ENCODE assay signal across 9 cellular contexts in genomic region chr9:113463418-113464285, GRCh38. TPM values are rescaled to one million over a fixed set of nuclear protein-coding genes. Genes with fewer than 3 reads are reported as not detected.
A peak's percentile ranks its signal among the peaks of the same experiment; 100 is the strongest.
DNase-seq lines count a peak whose midpoint lies in the region; ATAC-seq, FAIRE-seq and TF ChIP-seq lines count a peak whose summit lies in the region.
"Had no signal": no experiment of that assay in that cellular context is flagged by ENCODE, and none has a peak within 500 bp of the region (broad histone marks: within the 10 kb centered on the region; RNA-seq: fewer than 3 reads in every experiment).

Gene RGS3, plus strand, starts transcription at chr9:113463727. Its CDS starts 76 bp downstream, at chr9:113463803.

- no peak for TF ChIP-seq CTCF in activated CD8-positive, alpha-beta T cell treated with anti-CD3 and anti-CD28 coated beads for 36 hours (IDR thresholded peaks at IDR 0.05)
- TF ChIP-seq CTCF in heart left ventricle (IDR thresholded peaks at IDR 0.05) (peak in 3 of 12 donors; percentile 13 to 36 (median 27)), pancreas (IDR thresholded peaks at IDR 0.05) (no peak)

- CTCF ChIA-PET in activated CD8-positive, alpha-beta T cell treated with anti-CD3 and anti-CD28 coated beads for 36 hours (lab: Charles Lee) = no interaction called here

- no peaks in the 10 kb centered on the region for H3K27me3 Mint-ChIP-seq in activated CD8-positive, alpha-beta T cell treated with anti-CD3 and anti-CD28 coated beads for 36 hours

- H3K36me3 ChIP-seq in heart left ventricle (no peaks in the 10 kb centered on the region), pancreas (no peaks in the 10 kb centered on the region)

- H3K4me3 Mint-ChIP-seq in activated CD8-positive, alpha-beta T cell treated with anti-CD3 and anti-CD28 coated beads for 36 hours = no peak within 1 kb of the TSS

- peak; percentile 83 for DNase-seq in COR-L47 (lab: John Stamatoyannopoulos, UW)
- DNase-seq in NCI-H1417 (lab: John Stamatoyannopoulos, UW) = peak; percentile 81 to 92 (median 90)
- DNase-seq in activated CD8-positive, alpha-beta T cell treated with anti-CD3 and anti-CD28 coated beads for 36 hours = no peak
- peak; percentile 73 to 83 (median 77) for DNase-seq in heart left ventricle
- DNase-seq in pancreas = peak; percentile 74 to 93 (median 80)

- ATAC-seq in activated CD8-positive, alpha-beta T cell treated with anti-CD3 and anti-CD28 coated beads for 36 hours = no peak
- peak; percentile 94 to 97 (median 94) for ATAC-seq in heart left ventricle
- ATAC-seq in pancreas = peak; percentile 92 to 96 (median 94)
- ATAC-seq in GM18519 (IDR thresholded peaks at IDR 0.05; ENCODE audit: low FRiP score, unreplicated experiment) = no peak
- ATAC-seq in HG03469 (IDR thresholded peaks at IDR 0.05; ENCODE audit: unreplicated experiment) = no peak
- ATAC-seq in HG03439 (IDR thresholded peaks at IDR 0.05; ENCODE audit: unreplicated experiment) = no peak

- H3K27ac ChIP-seq in heart left ventricle (peak within 1 kb of the TSS in 11 of 12 donors; percentile 33 to 93 (median 85)), pancreas (peak within 1 kb of the TSS; percentile 58 to 93 (median 86))
- H3K27ac ChIP-seq: epithelial cell of prostate had no signal

- H3K4me1 ChIP-seq in heart left ventricle (peaks cover 0 to 20% (median 0%) of the 10 kb centered on the region in 12 donors), pancreas (peaks cover 5 to 10% (median 9%) of the 10 kb centered on the region in 3 donors)

- no peaks in the 10 kb centered on the region for H3K9me3 ChIP-seq in heart left ventricle
- H3K9me3 ChIP-seq in pancreas = no peaks in the 10 kb centered on the region

- H3K9me3 Mint-ChIP-seq in activated CD8-positive, alpha-beta T cell treated with anti-CD3 and anti-CD28 coated beads for 36 hours = peaks cover 2% of the 10 kb centered on the region

- 15 to 33% (median 28%) methylated on average over 10 to 55 of the region's 55 CpGs for WGBS in heart left ventricle, 4 donors
- WGBS in pancreas, 2 donors = 9 to 12% methylated on average over 44 to 55 of the region's 55 CpGs

- POLR2A ChIA-PET in activated CD8-positive, alpha-beta T cell treated with anti-CD3 and anti-CD28 coated beads for 36 hours (lab: Charles Lee) = interaction anchor here (1.4 kb wide), 1 partner anchor 10 kb away, joined by 4 read pairs; no protein-coding TSS in a partner anchor

- intact Hi-C loops in activated CD8-positive, alpha-beta T cell treated with anti-CD3 and anti-CD28 coated beads for 36 hours (cut with micrococcal nuclease) = no loop called here
- intact Hi-C loops in heart left ventricle (cut with DNase I) (no loop called here), pancreas (cut with DNase I) (no loop called here)

- peaks cover 3% of the 10 kb centered on the region for H3K4me1 Mint-ChIP-seq in activated CD8-positive, alpha-beta T cell treated with anti-CD3 and anti-CD28 coated beads for 36 hours (ENCODE audit: low read depth)

- peak within 1 kb of the TSS in 11 of 12 donors; percentile 32 to 70 (median 54) for H3K4me3 ChIP-seq in heart left ventricle
- peak within 1 kb of the TSS; percentile 42 to 69 (median 52) for H3K4me3 ChIP-seq in pancreas

- no peaks in the 10 kb centered on the region for H3K36me3 Mint-ChIP-seq in activated CD8-positive, alpha-beta T cell treated with anti-CD3 and anti-CD28 coated beads for 36 hours (ENCODE audit: low read depth)

- TF ChIP-seq POLR2A in heart left ventricle (IDR thresholded peaks at IDR 0.05) = peak; percentile 11 to 42

- no peak for FAIRE-seq in pancreas (lab: Jason Lieb, UNC)

- H3K27me3 ChIP-seq in heart left ventricle (peaks cover 0 to 7% (median 0%) of the 10 kb centered on the region in 9 donors), pancreas (no peaks in the 10 kb centered on the region)

- H3K27ac Mint-ChIP-seq in activated CD8-positive, alpha-beta T cell treated with anti-CD3 and anti-CD28 coated beads for 36 hours = no peak within 1 kb of the TSS

RNA-seq across cellular contexts. Expression of gene RGS3, which starts in this region (rescaled TPM):
- 10 to 100 TPM; 51.0 to 51.5 TPM for total RNA-seq in activated CD8-positive, alpha-beta T cell treated with anti-CD3 and anti-CD28 coated beads for 36 hours
- 100 to 1,000 TPM; 107 to 214 (median 139) TPM for total RNA-seq in heart left ventricle
- polyA plus RNA-seq in heart left ventricle = 100 to 1,000 TPM in 1 of 2 donors, 10 to 100 TPM in 1; 93.4 to 120 TPM
- 10 to 100 TPM; 18.3 to 44.0 (median 28.7) TPM for total RNA-seq in pancreas
- 10 to 100 TPM; 31.6 to 55.3 TPM for polyA plus RNA-seq in pancreas

Comparison
In these comparisons a context has a peak if more than half of its experiments do, and no peak if none do; other contexts are left out.
1. ATAC-seq: peak in heart left ventricle (4 of 4) and pancreas (4 of 4); none in activated CD8-positive, alpha-beta T cell treated with anti-CD3 and anti-CD28 coated beads for 36 hours (single experiment), GM18519 (single experiment), HG03469 (single experiment) and HG03439 (single experiment).